ENCODE assay signal across 8 cellular contexts in genomic region chr15:82530606-82531379, GRCh38. TPM values are rescaled to one million over a fixed set of nuclear protein-coding genes. Genes with fewer than 3 reads are reported as not detected.
DNase-seq lines count a peak whose midpoint lies in the region; ATAC-seq and TF ChIP-seq lines count a peak whose summit lies in the region.

No MANE protein-coding gene starts in this region.

- in situ Hi-C loops in GM13976 (cut with MboI; ENCODE audit: low sequenced_read_pairs, unreplicated experiment) (loop anchor here (10.0 kb wide), 1 partner anchor 474 kb away; no protein-coding TSS in a partner anchor), T47D (cut with HindIII; ENCODE audit: low pct_unique_long_range_greater_than_20kb, low sequenced_read_pairs) (no loop called here)

- intact Hi-C loops in left colon (cut with DNase I, micrococcal nuclease): loop anchor here in 1 of 2 donors (10.0 kb wide), 1 partner anchor 484 kb away; the partner anchor contains the start of gene C15orf40

- peak; percentile 84 for TF ChIP-seq CTCF in GM13976 (IDR thresholded peaks at IDR 0.05; ENCODE audit: borderline replicate concordance, control extremely low read depth, extremely low read depth, insufficient read depth, missing control alignments)

- peak; percentile 91 for ATAC-seq in HG02943 (IDR thresholded peaks at IDR 0.05; ENCODE audit: low read depth, unreplicated experiment)
- ATAC-seq in left colon: peak; percentile 93

- DNase-seq in GM13976 (ENCODE audit: low spot score) (peak; percentile 73), SW480 (ENCODE audit: low spot score) (peak; percentile 78), T47D (ENCODE audit: low read depth in 1 of 2, low spot score in 1 of 2) (peak; percentile 48 to 87), left colon (peak; percentile 80 to 85), GOT3 (lab: John Stamatoyannopoulos, UW) (no peak), NCI-H1417 treated with DMSO at 0.1 percent for 48 hours (lab: John Stamatoyannopoulos, UW) (no peak)
- peak; percentile 36 to 61 (median 56) for DNase-seq in stimulated activated CD4-positive, alpha-beta T cell treated with anti-CD3 and anti-CD28 coated beads, TNF-alpha, amount 100 ng/mL, for 24 hours (ENCODE audit: low read depth in 3 of 3)

RNA-seq across cellular contexts. Expression of gene RPS17, which starts 9.5 kb away (rescaled TPM):
- total RNA-seq in left colon: 100 to 1,000 TPM; 950 to 981 TPM

Comparison
In these comparisons a context has a peak if more than half of its experiments do, and no peak if none do; other contexts are left out.
1. DNase-seq: peak in GM13976 (single experiment), SW480 (single experiment), T47D (2 of 2), left colon (2 of 2) and stimulated activated CD4-positive, alpha-beta T cell treated with anti-CD3 and anti-CD28 coated beads, TNF-alpha, amount 100 ng/mL, for 24 hours (3 of 3); none in GOT3 (single experiment) and NCI-H1417 treated with DMSO at 0.1 percent for 48 hours (single experiment).